ENCODE assay signal across 8 cellular contexts in the genomic region with DNA sequence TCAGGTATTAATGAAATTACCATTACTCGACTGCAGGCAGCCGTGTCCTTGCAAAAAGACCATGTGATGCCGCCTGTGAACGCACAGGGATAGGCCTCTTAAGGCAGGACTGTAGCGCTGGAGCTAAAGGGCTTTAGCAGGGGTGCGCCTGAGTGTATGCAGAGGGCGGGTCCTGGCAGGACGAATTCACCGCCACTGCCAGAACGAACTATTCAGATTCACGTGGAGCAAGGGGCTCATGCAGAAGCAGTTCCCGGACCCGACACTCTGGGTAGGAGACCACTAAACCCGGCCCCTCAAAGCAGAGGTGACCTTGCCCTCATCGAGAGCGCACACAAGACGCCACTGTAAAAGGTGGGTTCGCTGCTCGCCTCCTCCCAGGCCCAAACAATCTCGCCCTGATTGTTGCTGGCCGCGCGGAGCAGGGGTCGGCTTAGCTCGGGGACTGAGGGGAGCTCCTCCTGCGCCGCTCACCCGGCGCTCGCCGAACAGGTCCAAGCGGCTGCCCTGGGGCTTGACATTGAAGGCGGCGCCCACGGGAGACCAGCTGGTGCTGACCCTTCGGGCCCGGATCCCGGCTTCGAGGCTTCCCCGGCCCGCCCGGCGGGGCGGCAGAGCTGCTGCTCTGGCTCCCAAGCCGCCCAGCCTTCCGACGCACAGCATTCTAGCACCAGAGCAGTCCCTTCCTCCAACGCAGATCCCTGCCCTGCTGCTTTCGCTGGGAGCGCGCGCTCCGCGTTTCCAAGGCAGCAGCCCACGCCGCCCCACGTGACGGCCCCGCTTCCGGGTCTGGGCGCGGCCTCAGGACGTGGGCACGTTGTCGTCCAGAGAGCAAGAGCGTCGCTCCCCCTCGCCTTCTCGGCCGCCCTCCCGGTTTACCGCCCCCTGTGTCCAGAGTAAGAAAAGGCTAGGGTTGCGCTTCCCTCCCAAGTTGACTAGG. TPM values are rescaled to one million over a fixed set of nuclear protein-coding genes. Genes with fewer than 3 reads are reported as not detected.
DNase-seq lines count a peak whose midpoint lies in the region; ATAC-seq, FAIRE-seq and TF ChIP-seq lines count a peak whose summit lies in the region.

Gene MIPEP (minus strand): TSS at position 743 of the 940 bp plus-strand sequence. CDS start 80 bp downstream, at position 663.

- FAIRE-seq in small intestine (lab: Jason Lieb, UNC): no peak

- H2AFZ ChIP-seq in mammary epithelial cell (ENCODE audit: low read depth, low read length): peak within 1 kb of the TSS; percentile 95

- BruUV-seq in mammary epithelial cell (replicated peaks; lab: Mats Ljungman, UMichigan): no TSS peak

- H3K27ac ChIP-seq in WERI-Rb-1 (peak within 1 kb of the TSS; percentile 78), mammary epithelial cell (ENCODE audit: insufficient read depth, low read depth, low read length) (peak within 1 kb of the TSS; percentile 86), iPS-20b (ENCODE audit: low read length) (no peak within 1 kb of the TSS), small intestine (ENCODE audit: low read depth in 1 of 2, low read length in 1 of 2) (peak within 1 kb of the TSS; percentile 77 to 91)

- peaks cover 20% of the 10 kb centered on the region for H3K79me2 ChIP-seq in mammary epithelial cell (ENCODE audit: insufficient read depth, low read length)

- peak within 1 kb of the TSS; percentile 90 for H3K4me2 ChIP-seq in mammary epithelial cell (ENCODE audit: insufficient read depth, low read depth, low read length)

- H3K4me3 ChIP-seq in AG04449 (ENCODE audit: low read depth, low read length) (peak within 1 kb of the TSS; percentile 89), WERI-Rb-1 (ENCODE audit: low read depth, low read length) (peak within 1 kb of the TSS; percentile 80), mammary epithelial cell (replicated peaks in 1 of 3; ENCODE audit: insufficient read depth in 1 of 3, low read depth in 2 of 3, low read length in 3 of 3) (peak within 1 kb of the TSS; percentile 54 to 97 (median 73)), iPS-20b (ENCODE audit: low read length) (peak within 1 kb of the TSS; percentile 98), small intestine (ENCODE audit: low read depth in 1 of 2, low read length in 2 of 2) (peak within 1 kb of the TSS; percentile 84 to 86)

- peak; percentile 60 for DNase-seq in AG04449 (ENCODE audit: low read depth, low spot score)
- DNase-seq in NCI-H2171 treated with DMSO at 0.1 percent for 48 hours (lab: John Stamatoyannopoulos, UW): peak; percentile 79
- peak; percentile 99 for DNase-seq in WERI-Rb-1
- DNase-seq in mammary epithelial cell: peak; percentile 96
- DNase-seq in small intestine: peak; percentile 96

- CTCF ChIA-PET in AG04449 (lab: Yijun Ruan, JAX): interaction anchor here (0.6 to 5.7 kb wide), 38 partner anchors 7 to 532 kb away, joined by 3 to 66 read pairs (median 4); partner anchors contain the start of genes C1QTNF9B and TNFRSF19
- CTCF ChIA-PET in mammary epithelial cell (lab: Charles Lee; ENCODE audit: low non-redundant PET): interaction anchor here (0.7 kb wide), 2 partner anchors 13 to 420 kb away, joined by 3 to 8 read pairs; no protein-coding TSS in a partner anchor

- peaks cover 6% of the 10 kb centered on the region for H3K36me3 ChIP-seq in WERI-Rb-1
- H3K36me3 ChIP-seq in mammary epithelial cell (ENCODE audit: insufficient read depth, low read length): peaks cover 5% of the 10 kb centered on the region
- H3K36me3 ChIP-seq in iPS-20b (ENCODE audit: insufficient read depth, low read depth, low read length): peaks cover 10% of the 10 kb centered on the region
- H3K36me3 ChIP-seq in small intestine (ENCODE audit: control insufficient read depth in 2 of 2, insufficient read depth in 2 of 2, low read length in 2 of 2): peaks cover 0 to 4% of the 10 kb centered on the region in 2 donors

- H3K9ac ChIP-seq in mammary epithelial cell (ENCODE audit: insufficient read depth, low read length): peak within 1 kb of the TSS; percentile 87
- peak within 1 kb of the TSS; percentile 91; the same call in 1 of the 2 replicates for H3K9ac ChIP-seq in iPS-20b (ENCODE audit: low read depth, low read length)

- no peaks in the 10 kb centered on the region for H3K27me3 ChIP-seq in WERI-Rb-1 (ENCODE audit: insufficient read depth, low read depth, severe bottlenecking)
- H3K27me3 ChIP-seq in mammary epithelial cell (ENCODE audit: insufficient read depth, low read length): no peaks in the 10 kb centered on the region
- H3K27me3 ChIP-seq in iPS-20b (ENCODE audit: insufficient read depth, low read length): no peaks in the 10 kb centered on the region
- H3K27me3 ChIP-seq in small intestine (ENCODE audit: control insufficient read depth in 2 of 2, insufficient read depth in 2 of 2, low read length in 2 of 2): no peaks in the 10 kb centered on the region

- H3K4me1 ChIP-seq in mammary epithelial cell (ENCODE audit: insufficient read depth, low read length) (peaks cover 13% of the 10 kb centered on the region), iPS-20b (ENCODE audit: insufficient read depth, low read length) (peaks cover 9% of the 10 kb centered on the region), small intestine (ENCODE audit: control insufficient read depth in 2 of 2, insufficient read depth in 1 of 2, low read depth in 1 of 2, low read length in 1 of 2) (no peaks in the 10 kb centered on the region)

- peak; percentile 95 for TF ChIP-seq CTCF in AG04449 (IDR thresholded peaks at IDR 0.05; ENCODE audit: insufficient read depth, low read length, missing control alignments)
- peak; percentile 88 for TF ChIP-seq CTCF in WERI-Rb-1 (IDR thresholded peaks at IDR 0.05; ENCODE audit: low read depth, low read length)
- peak; percentile 58 to 73 for TF ChIP-seq CTCF in mammary epithelial cell (conservative IDR thresholded peaks at IDR 0.05 in 1 of 2, IDR thresholded peaks at IDR 0.05 in 1 of 2; ENCODE audit: extremely low read depth in 1 of 2, insufficient read depth in 1 of 2, low read depth in 1 of 2, low read length in 2 of 2)

- intact Hi-C loops in mammary epithelial cell (cut with micrococcal nuclease): loop anchor here (5.0 kb wide), 3 partner anchors 172 to 512 kb away; no protein-coding TSS in a partner anchor

- H4K20me1 ChIP-seq in mammary epithelial cell (ENCODE audit: insufficient read depth, low read length): no peaks in the 10 kb centered on the region

- peak; percentile 83 for ATAC-seq in GM18861 (IDR thresholded peaks at IDR 0.05; ENCODE audit: unreplicated experiment)
- ATAC-seq in HG03097 (IDR thresholded peaks at IDR 0.05; ENCODE audit: low FRiP score, unreplicated experiment): peak; percentile 93

- dilution Hi-C loops in mammary epithelial cell (cut with HindIII; ENCODE audit: low sequenced_read_pairs): no loop called here

- WGBS in mammary epithelial cell (ENCODE audit: low coverage, missing lambda C conversion rate): under 1% methylated on average over 20 of the region's 73 CpGs
- 0 to 1% (median 0%) methylated on average over 62 to 73 of the region's 73 CpGs for WGBS in small intestine, 3 donors

- in situ Hi-C loops in mammary epithelial cell (cut with MboI; ENCODE audit: low sequenced_read_pairs in 2 of 2): loop anchor here in 1 of 2 donors (25.0 kb wide), 1 partner anchor 427 kb away; no protein-coding TSS in a partner anchor

- H3K9me3 ChIP-seq in WERI-Rb-1 (ENCODE audit: severe bottlenecking): no peaks in the 10 kb centered on the region
- no peaks in the 10 kb centered on the region for H3K9me3 ChIP-seq in mammary epithelial cell (replicated peaks; ENCODE audit: insufficient read depth, low read length)
- H3K9me3 ChIP-seq in iPS-20b (ENCODE audit: insufficient read depth, low read depth, low read length): no peaks in the 10 kb centered on the region
- H3K9me3 ChIP-seq in small intestine (ENCODE audit: control insufficient read depth, low read depth): no peaks in the 10 kb centered on the region

- POLR2A ChIA-PET in AG04449 (lab: Yijun Ruan, JAX): interaction anchor here (0.7 to 1.1 kb wide), 4 partner anchors 27 to 456 kb away, joined by 3 read pairs; no protein-coding TSS in a partner anchor

RNA-seq across cellular contexts. Expression of gene MIPEP, which starts in this region (rescaled TPM):
- 10 to 100 TPM; 24.2 to 32.2 TPM for total RNA-seq in mammary epithelial cell
- polyA plus RNA-seq in mammary epithelial cell (27.0 TPM), small intestine (10 to 100 TPM; 10.3 to 19.7 (median 18.0) TPM)
- 4.1 TPM for polyA minus RNA-seq in mammary epithelial cell
